1 cellular context compared by ENCODE assay signal in the genomic region with DNA sequence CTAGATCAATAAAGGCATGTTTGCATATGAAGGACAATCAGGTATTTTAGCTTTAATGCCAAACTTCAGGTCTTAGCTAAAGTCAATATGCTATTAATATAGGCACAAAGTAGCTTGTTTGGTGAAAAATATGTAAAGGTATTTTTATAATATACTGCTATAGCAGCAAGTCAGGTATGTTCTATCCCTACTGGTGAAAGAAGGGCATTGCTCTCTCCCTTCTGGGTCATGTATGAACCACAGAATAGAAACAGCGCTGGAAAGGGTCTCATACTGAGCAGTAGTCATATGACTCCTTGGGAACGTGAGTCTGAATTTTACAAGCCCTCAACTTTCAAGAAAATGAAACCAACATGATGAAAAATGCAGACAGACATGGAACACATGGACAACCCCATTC.
TF ChIP-seq lines count a peak whose summit lies in the region.

No MANE protein-coding gene starts in this region.

TF ChIP-seq in HCT116, 20 proteins besides CTCF, POLR2A, EP300 and RAD21:
- TF ChIP-seq POLR2AphosphoS5 (IDR thresholded peaks at IDR 0.05; ENCODE audit: low read depth, low read length) (no peak), CBX3 (IDR thresholded peaks at IDR 0.05; ENCODE audit: low read depth) (no peak), REST (IDR thresholded peaks at IDR 0.05; ENCODE audit: low read depth) (no peak), TCF7L2 (IDR thresholded peaks at IDR 0.05; ENCODE audit: borderline replicate concordance, extremely low read depth, insufficient read depth, insufficient read length) (no peak), YY1 (IDR thresholded peaks at IDR 0.05; ENCODE audit: extremely low read depth, insufficient replicate concordance, low read depth, low read length) (no peak), JUND (IDR thresholded peaks at IDR 0.05) (no peak), ZBTB33 (IDR thresholded peaks at IDR 0.05; ENCODE audit: extremely low read depth, insufficient replicate concordance, low read length) (no peak), EZH2 (IDR thresholded peaks at IDR 0.05) (no peak)
- TF ChIP-seq, protein P1, sequence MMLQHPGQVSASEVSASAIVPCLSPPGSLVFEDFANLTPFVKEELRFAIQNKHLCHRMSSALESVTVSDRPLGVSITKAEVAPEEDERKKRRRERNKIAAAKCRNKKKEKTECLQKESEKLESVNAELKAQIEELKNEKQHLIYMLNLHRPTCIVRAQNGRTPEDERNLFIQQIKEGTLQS (IDR thresholded peaks at IDR 0.05): no peak
